ENCODE assay signal across 8 cellular contexts in genomic region chr5:132829742-132830435, GRCh38. TPM values are rescaled to one million over a fixed set of nuclear protein-coding genes. Genes with fewer than 3 reads are reported as not detected.
DNase-seq lines count a peak whose midpoint lies in the region; ATAC-seq and TF ChIP-seq lines count a peak whose summit lies in the region.

No MANE protein-coding gene starts in this region.

- H3K9me3 ChIP-seq in neuron (ENCODE audit: low read length) = no peaks in the 10 kb centered on the region
- no peaks in the 10 kb centered on the region for H3K9me3 ChIP-seq in suprapubic skin

- TF ChIP-seq EP300 in suprapubic skin (IDR thresholded peaks at IDR 0.05) = no peak

- H3K4me1 ChIP-seq in neuron (ENCODE audit: insufficient read depth, low read length) (no peaks in the 10 kb centered on the region), suprapubic skin (peaks cover 26% of the 10 kb centered on the region)

- TF ChIP-seq CTCF in foreskin fibroblast (IDR thresholded peaks at IDR 0.05; ENCODE audit: low read depth, low read length) (peak; percentile 94), suprapubic skin (IDR thresholded peaks at IDR 0.05) (peak; percentile 60 to 93)

- DNase-seq in Caki2 (ENCODE audit: low read depth) (peak; percentile 73), HUDEP-2 (lab: John Stamatoyannopoulos, UW; ENCODE audit: unreplicated experiment in 76 of 76) (peak in 54 of 76 experiments; percentile 5 to 67 (median 46)), RPMI8226 (peak; percentile 85), foreskin fibroblast (peak; percentile 64 to 91), suprapubic skin (ENCODE audit: low spot score in 2 of 2) (peak; percentile 81 to 89)
- peak; percentile 58 for DNase-seq in activated effector memory CD4-positive, alpha-beta T cell treated with Interleukin-2 at 50 U/mL for 16 hours

- H3K36me3 ChIP-seq in neuron (ENCODE audit: insufficient read depth, low read length) (no peaks in the 10 kb centered on the region), suprapubic skin (no peaks in the 10 kb centered on the region)

- H2AFZ ChIP-seq in neuron (ENCODE audit: low read depth, low read length) = peak overlapping the region; percentile 84

- H3K4me3 ChIP-seq in foreskin fibroblast (ENCODE audit: low read depth in 1 of 2, low read length in 2 of 2) (peak overlapping the region; percentile 51 to 63), neuron (ENCODE audit: low read length) (peak overlapping the region; percentile 45), suprapubic skin (peak overlapping the region; percentile 87)

- in situ Hi-C loops in Caki2 (cut with HindIII; ENCODE audit: low pct_unique_long_range_greater_than_20kb, low sequenced_read_pairs) = no loop called here

- no peak for TF ChIP-seq POLR2A in suprapubic skin (IDR thresholded peaks at IDR 0.05)

- H3K27ac ChIP-seq in suprapubic skin = peak overlapping the region; percentile 74

- WGBS in suprapubic skin = 23% methylated on average over 8 of the region's 75 CpGs

- H3K27me3 ChIP-seq in neuron (ENCODE audit: insufficient read depth, low read length) (peaks cover 64% of the 10 kb centered on the region), suprapubic skin (peaks cover 16% of the 10 kb centered on the region)

- ATAC-seq in GM21367 (IDR thresholded peaks at IDR 0.05; ENCODE audit: unreplicated experiment) = peak; percentile 52

RNA-seq across cellular contexts. Expression of gene SHROOM1, which starts 0.6 kb away (rescaled TPM):
- 8.7 and 11.6 TPM in 2 replicates for total RNA-seq in Caki2 (2014; rRNA removed; shearing (Covaris generic); ENCODE audit: low replicate concordance)
- 1 to 10 TPM in 3 of 4 donors, under 1 TPM in 1; 0.76 to 2.8 (median 2.3) TPM for total RNA-seq in suprapubic skin

RNA-seq across cellular contexts. Expression of gene SOWAHA, which starts 16.8 kb away (rescaled TPM):
- not detected in 2 replicates for total RNA-seq in Caki2 (2014; rRNA removed; shearing (Covaris generic); ENCODE audit: low replicate concordance)
- under 1 TPM in 3 of 4 donors, not detected in 1; 0.23 to 0.93 (median 0.48) TPM for total RNA-seq in suprapubic skin

RNA-seq across cellular contexts. Expression of gene GDF9, which starts 36.4 kb away (rescaled TPM):
- total RNA-seq in Caki2 (2014; rRNA removed; shearing (Covaris generic); ENCODE audit: low replicate concordance) = 0.30 TPM in 1 of 2 replicates, not detected in the other
- total RNA-seq in suprapubic skin = 1 to 10 TPM in 1 of 4 donors, under 1 TPM in 3; 0.47 to 4.8 (median 0.90) TPM

RNA-seq across cellular contexts. Expression of gene UQCRQ, which starts 36.6 kb away (rescaled TPM):
- total RNA-seq in Caki2 (2014; rRNA removed; shearing (Covaris generic); ENCODE audit: low replicate concordance) = 254 and 303 TPM in 2 replicates
- total RNA-seq in suprapubic skin = 100 to 1,000 TPM; 124 to 243 (median 161) TPM

RNA-seq across cellular contexts. Expression of gene LEAP2, which starts 43.6 kb away (rescaled TPM):
- total RNA-seq in Caki2 (2014; rRNA removed; shearing (Covaris generic); ENCODE audit: low replicate concordance) = not detected in 2 replicates
- total RNA-seq in suprapubic skin = 1 to 10 TPM in 2 of 4 donors, under 1 TPM in 2; 0.21 to 9.1 (median 1.7) TPM

Comparison
In these comparisons a context has a peak if more than half of its experiments do, and no peak if none do; other contexts are left out.
1. Peak in every context shown above with its lines: DNase-seq, ATAC-seq, H3K4me3 ChIP-seq and H3K27ac ChIP-seq.